In the genomic region with DNA sequence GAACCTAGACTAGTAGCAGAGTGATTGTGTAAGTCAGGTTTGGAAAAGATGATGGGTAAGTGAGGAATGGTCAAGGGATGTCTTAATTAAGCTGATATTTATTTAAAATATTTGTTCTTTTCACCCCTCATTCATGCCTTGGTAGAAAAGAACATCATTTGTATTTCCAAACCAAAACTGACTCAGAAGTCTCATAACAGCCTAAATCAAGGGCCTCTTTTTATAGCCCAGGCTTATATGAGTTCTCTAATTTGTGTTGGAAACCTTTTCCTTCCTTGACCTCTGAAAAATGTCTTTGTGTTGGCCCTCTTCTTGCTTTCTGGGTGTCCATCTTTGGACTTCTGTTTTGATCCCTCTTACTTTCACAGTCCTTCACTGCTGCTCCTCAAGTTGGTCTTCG, we compare ENCODE assay signal across 8 cellular contexts.
"Had no signal": no experiment of that assay in that cellular context is flagged by ENCODE, and none has a peak within 500 bp of the region (broad histone marks: within the 10 kb centered on the region; RNA-seq: fewer than 3 reads in every experiment).

No MANE protein-coding gene starts in this region.

- H3K27ac ChIP-seq: HL-60, KMS-11 had no signal

- H3K4me2 ChIP-seq: KMS-11 had no signal

- FAIRE-seq: HepG2, HTR-8/SVneo had no signal

- DNase-seq: IMR-90, KBM-7, KG1 had no signal

- H3K9ac ChIP-seq: KMS-11 had no signal

- H3K27ac Mint-ChIP-seq: IgD-negative memory B cell had no signal

- H3K27me3 Mint-ChIP-seq: IgD-negative memory B cell had no signal

- H3K4me3 Mint-ChIP-seq: IgD-negative memory B cell had no signal

- ATAC-seq: HepG2 had no signal
